1 cellular context compared by ENCODE assay signal in the genomic region with DNA sequence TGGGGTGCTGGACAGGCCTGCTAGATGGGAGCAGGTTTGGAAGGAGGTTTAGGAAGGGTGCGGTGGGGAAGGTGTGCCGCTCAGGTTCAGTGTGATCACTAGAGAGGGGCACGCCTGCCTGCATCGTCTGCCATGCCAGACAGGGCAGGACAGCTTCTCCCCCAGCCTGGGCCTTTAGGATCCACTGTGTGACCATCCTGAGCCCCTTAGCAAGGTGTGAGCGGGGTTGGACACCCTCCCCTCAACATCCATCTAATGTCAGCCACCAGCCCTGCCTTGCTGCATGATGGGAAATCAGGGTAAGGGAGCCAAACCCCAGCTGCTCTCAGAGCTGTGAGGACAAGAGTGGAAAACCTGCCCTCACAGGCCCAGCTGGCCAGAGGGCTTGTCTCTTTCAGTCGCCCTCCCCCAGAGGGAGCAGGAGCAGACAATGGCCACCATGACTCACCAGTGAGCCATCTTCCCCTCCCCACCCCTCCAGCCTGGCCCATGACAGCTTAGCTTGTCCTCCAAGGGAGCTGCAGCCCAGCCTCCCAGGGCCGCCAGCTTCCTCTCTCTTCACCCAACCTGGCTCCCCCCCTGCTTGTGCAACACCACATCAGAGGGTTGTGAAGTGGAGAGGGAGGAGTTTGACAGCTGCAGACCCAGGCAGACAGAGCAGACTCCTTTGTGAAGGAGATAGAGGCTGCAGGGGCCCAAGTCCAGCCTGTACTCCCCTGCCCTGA.
TF ChIP-seq lines count a peak whose summit lies in the region.

No MANE protein-coding gene starts in this region.

TF ChIP-seq in SK-N-SH, 30 proteins besides CTCF, POLR2A, EP300 and RAD21 (continued from another document):
- TF ChIP-seq, protein P1, sequence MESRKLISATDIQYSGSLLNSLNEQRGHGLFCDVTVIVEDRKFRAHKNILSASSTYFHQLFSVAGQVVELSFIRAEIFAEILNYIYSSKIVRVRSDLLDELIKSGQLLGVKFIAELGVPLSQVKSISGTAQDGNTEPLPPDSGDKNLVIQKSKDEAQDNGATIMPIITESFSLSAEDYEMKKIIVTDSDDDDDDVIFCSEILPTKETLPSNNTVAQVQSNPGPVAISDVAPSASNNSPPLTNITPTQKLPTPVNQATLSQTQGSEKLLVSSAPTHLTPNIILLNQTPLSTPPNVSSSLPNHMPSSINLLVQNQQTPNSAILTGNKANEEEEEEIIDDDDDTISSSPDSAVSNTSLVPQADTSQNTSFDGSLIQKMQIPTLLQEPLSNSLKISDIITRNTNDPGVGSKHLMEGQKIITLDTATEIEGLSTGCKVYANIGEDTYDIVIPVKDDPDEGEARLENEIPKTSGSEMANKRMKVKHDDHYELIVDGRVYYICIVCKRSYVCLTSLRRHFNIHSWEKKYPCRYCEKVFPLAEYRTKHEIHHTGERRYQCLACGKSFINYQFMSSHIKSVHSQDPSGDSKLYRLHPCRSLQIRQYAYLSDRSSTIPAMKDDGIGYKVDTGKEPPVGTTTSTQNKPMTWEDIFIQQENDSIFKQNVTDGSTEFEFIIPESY (IDR thresholded peaks at IDR 0.05; ENCODE audit: borderline replicate concordance, low read depth), result no peak; the same call in 1 of the 2 replicates
- TF ChIP-seq GATA2 (CRISPR knock-in tag; IDR thresholded peaks at IDR 0.05) (no peak), ELF1 (IDR thresholded peaks at IDR 0.05) (no peak), FOXM1 (IDR thresholded peaks at IDR 0.05; ENCODE audit: low read depth) (no peak), JUND (IDR thresholded peaks at IDR 0.05) (peak; percentile 93), SIN3A (IDR thresholded peaks at IDR 0.05; ENCODE audit: borderline replicate concordance, low read depth, low read length) (peak; percentile 89), TCF12 (IDR thresholded peaks at IDR 0.05) (peak; percentile 93), FOSL2 (IDR thresholded peaks at IDR 0.05; ENCODE audit: borderline replicate concordance, low read depth) (peak; percentile 97), YY1 (IDR thresholded peaks at IDR 0.05; ENCODE audit: low read depth) (peak; percentile 81), MEF2A (IDR thresholded peaks at IDR 0.05; ENCODE audit: borderline replicate concordance, low read depth) (no peak), RFX5 (IDR thresholded peaks at IDR 0.05; ENCODE audit: low read length) (no peak)
- TF ChIP-seq, protein P2, sequence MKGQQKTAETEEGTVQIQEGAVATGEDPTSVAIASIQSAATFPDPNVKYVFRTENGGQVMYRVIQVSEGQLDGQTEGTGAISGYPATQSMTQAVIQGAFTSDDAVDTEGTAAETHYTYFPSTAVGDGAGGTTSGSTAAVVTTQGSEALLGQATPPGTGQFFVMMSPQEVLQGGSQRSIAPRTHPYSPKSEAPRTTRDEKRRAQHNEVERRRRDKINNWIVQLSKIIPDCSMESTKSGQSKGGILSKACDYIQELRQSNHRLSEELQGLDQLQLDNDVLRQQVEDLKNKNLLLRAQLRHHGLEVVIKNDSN (IDR thresholded peaks at IDR 0.05; ENCODE audit: borderline replicate concordance, low read depth), result no peak
- TF ChIP-seq, protein P3, sequence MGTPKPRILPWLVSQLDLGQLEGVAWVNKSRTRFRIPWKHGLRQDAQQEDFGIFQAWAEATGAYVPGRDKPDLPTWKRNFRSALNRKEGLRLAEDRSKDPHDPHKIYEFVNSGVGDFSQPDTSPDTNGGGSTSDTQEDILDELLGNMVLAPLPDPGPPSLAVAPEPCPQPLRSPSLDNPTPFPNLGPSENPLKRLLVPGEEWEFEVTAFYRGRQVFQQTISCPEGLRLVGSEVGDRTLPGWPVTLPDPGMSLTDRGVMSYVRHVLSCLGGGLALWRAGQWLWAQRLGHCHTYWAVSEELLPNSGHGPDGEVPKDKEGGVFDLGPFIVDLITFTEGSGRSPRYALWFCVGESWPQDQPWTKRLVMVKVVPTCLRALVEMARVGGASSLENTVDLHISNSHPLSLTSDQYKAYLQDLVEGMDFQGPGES (IDR thresholded peaks at IDR 0.05; ENCODE audit: low read depth, low read length), result no peak
- TF ChIP-seq, protein P4, sequence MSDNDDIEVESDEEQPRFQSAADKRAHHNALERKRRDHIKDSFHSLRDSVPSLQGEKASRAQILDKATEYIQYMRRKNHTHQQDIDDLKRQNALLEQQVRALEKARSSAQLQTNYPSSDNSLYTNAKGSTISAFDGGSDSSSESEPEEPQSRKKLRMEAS (IDR thresholded peaks at IDR 0.05; ENCODE audit: low read depth), result peak; percentile 88
- TF ChIP-seq, protein P5, sequence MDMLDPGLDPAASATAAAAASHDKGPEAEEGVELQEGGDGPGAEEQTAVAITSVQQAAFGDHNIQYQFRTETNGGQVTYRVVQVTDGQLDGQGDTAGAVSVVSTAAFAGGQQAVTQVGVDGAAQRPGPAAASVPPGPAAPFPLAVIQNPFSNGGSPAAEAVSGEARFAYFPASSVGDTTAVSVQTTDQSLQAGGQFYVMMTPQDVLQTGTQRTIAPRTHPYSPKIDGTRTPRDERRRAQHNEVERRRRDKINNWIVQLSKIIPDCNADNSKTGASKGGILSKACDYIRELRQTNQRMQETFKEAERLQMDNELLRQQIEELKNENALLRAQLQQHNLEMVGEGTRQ (IDR thresholded peaks at IDR 0.05; ENCODE audit: borderline replicate concordance, low read depth, low read length), result no peak
- TF ChIP-seq, protein P6, sequence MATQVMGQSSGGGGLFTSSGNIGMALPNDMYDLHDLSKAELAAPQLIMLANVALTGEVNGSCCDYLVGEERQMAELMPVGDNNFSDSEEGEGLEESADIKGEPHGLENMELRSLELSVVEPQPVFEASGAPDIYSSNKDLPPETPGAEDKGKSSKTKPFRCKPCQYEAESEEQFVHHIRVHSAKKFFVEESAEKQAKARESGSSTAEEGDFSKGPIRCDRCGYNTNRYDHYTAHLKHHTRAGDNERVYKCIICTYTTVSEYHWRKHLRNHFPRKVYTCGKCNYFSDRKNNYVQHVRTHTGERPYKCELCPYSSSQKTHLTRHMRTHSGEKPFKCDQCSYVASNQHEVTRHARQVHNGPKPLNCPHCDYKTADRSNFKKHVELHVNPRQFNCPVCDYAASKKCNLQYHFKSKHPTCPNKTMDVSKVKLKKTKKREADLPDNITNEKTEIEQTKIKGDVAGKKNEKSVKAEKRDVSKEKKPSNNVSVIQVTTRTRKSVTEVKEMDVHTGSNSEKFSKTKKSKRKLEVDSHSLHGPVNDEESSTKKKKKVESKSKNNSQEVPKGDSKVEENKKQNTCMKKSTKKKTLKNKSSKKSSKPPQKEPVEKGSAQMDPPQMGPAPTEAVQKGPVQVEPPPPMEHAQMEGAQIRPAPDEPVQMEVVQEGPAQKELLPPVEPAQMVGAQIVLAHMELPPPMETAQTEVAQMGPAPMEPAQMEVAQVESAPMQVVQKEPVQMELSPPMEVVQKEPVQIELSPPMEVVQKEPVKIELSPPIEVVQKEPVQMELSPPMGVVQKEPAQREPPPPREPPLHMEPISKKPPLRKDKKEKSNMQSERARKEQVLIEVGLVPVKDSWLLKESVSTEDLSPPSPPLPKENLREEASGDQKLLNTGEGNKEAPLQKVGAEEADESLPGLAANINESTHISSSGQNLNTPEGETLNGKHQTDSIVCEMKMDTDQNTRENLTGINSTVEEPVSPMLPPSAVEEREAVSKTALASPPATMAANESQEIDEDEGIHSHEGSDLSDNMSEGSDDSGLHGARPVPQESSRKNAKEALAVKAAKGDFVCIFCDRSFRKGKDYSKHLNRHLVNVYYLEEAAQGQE (IDR thresholded peaks at IDR 0.05; ENCODE audit: low read depth, low read length), result no peak
